In the genomic region with DNA sequence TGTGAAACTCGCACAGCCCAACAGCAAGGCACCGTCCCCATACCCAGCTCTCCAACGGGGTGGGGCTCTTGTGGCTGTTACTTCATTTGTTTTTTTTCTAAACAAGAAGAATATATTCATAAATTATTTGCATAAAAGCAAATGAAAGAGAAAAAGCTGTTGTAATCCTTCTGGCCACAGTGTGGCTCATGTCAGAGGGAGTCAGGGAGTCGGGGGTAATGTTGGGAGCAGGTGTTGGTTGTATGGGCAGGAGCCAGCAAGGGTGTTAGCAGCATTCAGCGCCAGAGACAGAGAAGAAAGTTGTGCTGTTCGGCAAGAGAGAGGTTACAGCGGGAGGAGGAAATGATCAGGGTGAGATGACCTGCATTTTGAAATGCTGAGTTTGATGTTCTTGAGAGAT, we compare ENCODE assay signal across 9 cellular contexts. TPM values are rescaled to one million over a fixed set of nuclear protein-coding genes. Genes with fewer than 3 reads are reported as not detected.
DNase-seq lines count a peak whose midpoint lies in the region; ATAC-seq and TF ChIP-seq lines count a peak whose summit lies in the region.
"Had no signal": no experiment of that assay in that cellular context is flagged by ENCODE, and none has a peak within 500 bp of the region (broad histone marks: within the 10 kb centered on the region; RNA-seq: fewer than 3 reads in every experiment).

No MANE protein-coding gene starts in this region.

- H3K9ac ChIP-seq in DND-41 (ENCODE audit: low read depth, low read length): no peak overlapping the region

- H3K79me2 ChIP-seq in DND-41 (ENCODE audit: insufficient read depth, low read length): peaks cover 88% of the 10 kb centered on the region

- H3K9me3 ChIP-seq in DND-41 (ENCODE audit: insufficient read depth, low read length, severe bottlenecking) (no peaks in the 10 kb centered on the region), left ventricle myocardium inferior (replicated peaks) (no peaks in the 10 kb centered on the region), tibial artery (no peaks in the 10 kb centered on the region)
- H3K9me3 ChIP-seq: gastroesophageal sphincter had no signal

- no peak overlapping the region for H2AFZ ChIP-seq in DND-41 (ENCODE audit: low read depth, low read length)

- peaks cover 32% of the 10 kb centered on the region for H3K36me3 Mint-ChIP-seq in activated T-cell treated with anti-CD3 and anti-CD28 coated beads, Interleukin-2, amount 50 U/mL, for 4 hours (ENCODE audit: insufficient read depth)

- no peaks in the 10 kb centered on the region for H3K27me3 Mint-ChIP-seq in activated T-cell treated with anti-CD3 and anti-CD28 coated beads, Interleukin-2, amount 50 U/mL, for 4 hours (ENCODE audit: low read depth)
- H3K27me3 Mint-ChIP-seq: CD4-positive, alpha-beta T cell had no signal

- H3K36me3 ChIP-seq in DND-41 (ENCODE audit: insufficient read depth, low read length): peaks cover 79% of the 10 kb centered on the region
- H3K36me3 ChIP-seq in left ventricle myocardium inferior: peaks cover 14% of the 10 kb centered on the region
- peaks cover 0 to 25% (median 14%) of the 10 kb centered on the region in 3 donors for H3K36me3 ChIP-seq in tibial artery

- H3K27me3 ChIP-seq in DND-41 (ENCODE audit: insufficient read depth, low read length, poor library complexity): no peaks in the 10 kb centered on the region
- H3K27me3 ChIP-seq in left ventricle myocardium inferior (ENCODE audit: low read depth): no peaks in the 10 kb centered on the region
- H3K27me3 ChIP-seq in tibial artery: no peaks in the 10 kb centered on the region
- H3K27me3 ChIP-seq: gastroesophageal sphincter had no signal

- DNase-seq in DND-41 (no peak), LHCN-M2 (ENCODE audit: low read depth) (peak; percentile 32), left ventricle myocardium inferior (no peak), tibial artery (no peak), NCI-H345 treated with DMSO at 0.1 percent for 48 hours (lab: John Stamatoyannopoulos, UW; ENCODE audit: unreplicated experiment) (no peak)
- no peak for DNase-seq in activated T-cell treated with anti-CD3 and anti-CD28 coated beads, Interleukin-2, amount 50 U/mL, for 4 hours
- DNase-seq: CD4-positive, alpha-beta T cell had no signal

- no peak overlapping the region for H3K4me2 ChIP-seq in DND-41 (ENCODE audit: insufficient read depth, low read length)

- H3K4me3 Mint-ChIP-seq in activated T-cell treated with anti-CD3 and anti-CD28 coated beads, Interleukin-2, amount 50 U/mL, for 4 hours: no peak overlapping the region
- H3K4me3 Mint-ChIP-seq: CD4-positive, alpha-beta T cell had no signal

- peaks cover 17% of the 10 kb centered on the region for H3K4me1 Mint-ChIP-seq in activated T-cell treated with anti-CD3 and anti-CD28 coated beads, Interleukin-2, amount 50 U/mL, for 4 hours (ENCODE audit: low read depth)

- intact Hi-C loops in left ventricle myocardium inferior (cut with micrococcal nuclease) (no loop called here), tibial artery (cut with DNase I; ENCODE audit: low total_unique reads) (no loop called here)

- H3K4me3 ChIP-seq in DND-41 (ENCODE audit: low read depth in 1 of 2, low read length in 2 of 2) (no peak overlapping the region), left ventricle myocardium inferior (no peak overlapping the region), tibial artery (no peak overlapping the region)
- H3K4me3 ChIP-seq: gastroesophageal sphincter had no signal

- ATAC-seq in DND-41 (ENCODE audit: insufficient read depth, low read depth) (peak; percentile 64; the same call in 1 of the 3 replicates), SK-N-SH treated with all-trans-retinoic acid at 6 μM for 48 hours (peak; percentile 29)
- ATAC-seq in activated T-cell treated with anti-CD3 and anti-CD28 coated beads, Interleukin-2, amount 50 U/mL, for 4 hours: no peak
- ATAC-seq: gastroesophageal sphincter had no signal

- H3K4me1 ChIP-seq in DND-41 (ENCODE audit: insufficient read depth, low read length) (0 out of 2 replicates have a peak, but pooled peaks cover 3% of the 10 kb centered on the region), left ventricle myocardium inferior (peaks cover 5% of the 10 kb centered on the region), tibial artery (no peaks in the 10 kb centered on the region)

- no peaks in the 10 kb centered on the region for H3K9me3 Mint-ChIP-seq in activated T-cell treated with anti-CD3 and anti-CD28 coated beads, Interleukin-2, amount 50 U/mL, for 4 hours
- H3K9me3 Mint-ChIP-seq: CD4-positive, alpha-beta T cell had no signal

- TF ChIP-seq CTCF in DND-41 (IDR thresholded peaks at IDR 0.05; ENCODE audit: borderline replicate concordance, extremely low read depth, low read length, poor library complexity, severe bottlenecking) (no peak), left ventricle myocardium inferior (IDR thresholded peaks at IDR 0.05; ENCODE audit: borderline replicate concordance) (peak; percentile 29), tibial artery (IDR thresholded peaks at IDR 0.05) (no peak)

- no peak overlapping the region for H3K27ac ChIP-seq in DND-41 (ENCODE audit: low read length)
- no peak overlapping the region for H3K27ac ChIP-seq in left ventricle myocardium inferior (replicated peaks)
- H3K27ac ChIP-seq in tibial artery: no peak overlapping the region
- H3K27ac ChIP-seq: gastroesophageal sphincter had no signal

- peaks cover 80% of the 10 kb centered on the region for H4K20me1 ChIP-seq in DND-41 (ENCODE audit: insufficient read depth, low read length)

TF ChIP-seq in SK-N-SH treated with all-trans-retinoic acid at 6 μM for 48 hours, 23 proteins besides CTCF, POLR2A, EP300 and RAD21:
- TF ChIP-seq TCF4 (CRISPR knock-in tag; IDR thresholded peaks at IDR 0.05; ENCODE audit: borderline replicate concordance) (no peak), ZFP3 (CRISPR knock-in tag; IDR thresholded peaks at IDR 0.05) (no peak), ISL1 (CRISPR knock-in tag; IDR thresholded peaks at IDR 0.05) (no peak), ARNTL (CRISPR knock-in tag; IDR thresholded peaks at IDR 0.05; ENCODE audit: borderline replicate concordance, low read depth) (no peak), ZFP30 (CRISPR knock-in tag; IDR thresholded peaks at IDR 0.05) (no peak), ESRRG (CRISPR knock-in tag; IDR thresholded peaks at IDR 0.05) (no peak), RARB (CRISPR knock-in tag; IDR thresholded peaks at IDR 0.05) (no peak), ZNF70 (CRISPR knock-in tag; IDR thresholded peaks at IDR 0.05) (no peak), GLIS3 (CRISPR knock-in tag; IDR thresholded peaks at IDR 0.05) (no peak)
- TF ChIP-seq, protein P1, sequence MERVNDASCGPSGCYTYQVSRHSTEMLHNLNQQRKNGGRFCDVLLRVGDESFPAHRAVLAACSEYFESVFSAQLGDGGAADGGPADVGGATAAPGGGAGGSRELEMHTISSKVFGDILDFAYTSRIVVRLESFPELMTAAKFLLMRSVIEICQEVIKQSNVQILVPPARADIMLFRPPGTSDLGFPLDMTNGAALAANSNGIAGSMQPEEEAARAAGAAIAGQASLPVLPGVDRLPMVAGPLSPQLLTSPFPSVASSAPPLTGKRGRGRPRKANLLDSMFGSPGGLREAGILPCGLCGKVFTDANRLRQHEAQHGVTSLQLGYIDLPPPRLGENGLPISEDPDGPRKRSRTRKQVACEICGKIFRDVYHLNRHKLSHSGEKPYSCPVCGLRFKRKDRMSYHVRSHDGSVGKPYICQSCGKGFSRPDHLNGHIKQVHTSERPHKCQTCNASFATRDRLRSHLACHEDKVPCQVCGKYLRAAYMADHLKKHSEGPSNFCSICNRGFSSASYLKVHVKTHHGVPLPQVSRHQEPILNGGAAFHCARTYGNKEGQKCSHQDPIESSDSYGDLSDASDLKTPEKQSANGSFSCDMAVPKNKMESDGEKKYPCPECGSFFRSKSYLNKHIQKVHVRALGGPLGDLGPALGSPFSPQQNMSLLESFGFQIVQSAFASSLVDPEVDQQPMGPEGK (CRISPR knock-in tag; IDR thresholded peaks at IDR 0.05; ENCODE audit: borderline replicate concordance): no peak
- TF ChIP-seq, protein P2, sequence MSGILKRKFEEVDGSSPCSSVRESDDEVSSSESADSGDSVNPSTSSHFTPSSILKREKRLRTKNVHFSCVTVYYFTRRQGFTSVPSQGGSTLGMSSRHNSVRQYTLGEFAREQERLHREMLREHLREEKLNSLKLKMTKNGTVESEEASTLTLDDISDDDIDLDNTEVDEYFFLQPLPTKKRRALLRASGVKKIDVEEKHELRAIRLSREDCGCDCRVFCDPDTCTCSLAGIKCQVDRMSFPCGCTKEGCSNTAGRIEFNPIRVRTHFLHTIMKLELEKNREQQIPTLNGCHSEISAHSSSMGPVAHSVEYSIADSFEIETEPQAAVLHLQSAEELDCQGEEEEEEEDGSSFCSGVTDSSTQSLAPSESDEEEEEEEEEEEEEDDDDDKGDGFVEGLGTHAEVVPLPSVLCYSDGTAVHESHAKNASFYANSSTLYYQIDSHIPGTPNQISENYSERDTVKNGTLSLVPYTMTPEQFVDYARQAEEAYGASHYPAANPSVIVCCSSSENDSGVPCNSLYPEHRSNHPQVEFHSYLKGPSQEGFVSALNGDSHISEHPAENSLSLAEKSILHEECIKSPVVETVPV (CRISPR knock-in tag; IDR thresholded peaks at IDR 0.05): no peak

RNA-seq across cellular contexts. Expression of a gene that starts 13.3 kb away (rescaled TPM):
- total RNA-seq in LHCN-M2 (2014; rRNA removed) (174 and 216 TPM in 2 replicates), left ventricle myocardium inferior (206 TPM)
- 166 TPM for polyA plus RNA-seq in LHCN-M2 (2012)
- total RNA-seq in activated T-cell treated with anti-CD3 and anti-CD28 coated beads, Interleukin-2, amount 50 U/mL, for 4 hours: 100 to 1,000 TPM; 239 to 271 (median 253) TPM

Comparison
In these comparisons a context has a peak if more than half of its experiments do, and no peak if none do; other contexts are left out.
1. ATAC-seq: peak in DND-41 (single experiment) and SK-N-SH treated with all-trans-retinoic acid at 6 μM for 48 hours (single experiment); none in activated T-cell treated with anti-CD3 and anti-CD28 coated beads, Interleukin-2, amount 50 U/mL, for 4 hours (0 of 2).